Comparison of ENCODE assay signal across 1 cellular context in genomic region chr11:17986007-17986710, GRCh38.
TF ChIP-seq lines count a peak whose summit lies in the region.

No MANE protein-coding gene starts in this region.

TF ChIP-seq in SK-N-SH, 30 proteins besides CTCF, POLR2A, EP300 and RAD21 (continued from another document):
- no peak for TF ChIP-seq REST (IDR thresholded peaks at IDR 0.05; ENCODE audit: low read depth, low read length)
- no peak for TF ChIP-seq USF1 (IDR thresholded peaks at IDR 0.05; ENCODE audit: borderline replicate concordance, low read depth)
- TF ChIP-seq, protein P1, sequence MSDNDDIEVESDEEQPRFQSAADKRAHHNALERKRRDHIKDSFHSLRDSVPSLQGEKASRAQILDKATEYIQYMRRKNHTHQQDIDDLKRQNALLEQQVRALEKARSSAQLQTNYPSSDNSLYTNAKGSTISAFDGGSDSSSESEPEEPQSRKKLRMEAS (IDR thresholded peaks at IDR 0.05; ENCODE audit: low read depth), result no peak
- TF ChIP-seq MEF2A (IDR thresholded peaks at IDR 0.05; ENCODE audit: borderline replicate concordance, low read depth), result no peak
- no peak for TF ChIP-seq USF2 (IDR thresholded peaks at IDR 0.05; ENCODE audit: borderline replicate concordance, low read depth, low read length)
- peak; percentile 43 for TF ChIP-seq JUND (IDR thresholded peaks at IDR 0.05)
- no peak for TF ChIP-seq GABPA (IDR thresholded peaks at IDR 0.05; ENCODE audit: low read depth)
